Comparison of ENCODE assay signal across 13 cellular contexts in the genomic region with DNA sequence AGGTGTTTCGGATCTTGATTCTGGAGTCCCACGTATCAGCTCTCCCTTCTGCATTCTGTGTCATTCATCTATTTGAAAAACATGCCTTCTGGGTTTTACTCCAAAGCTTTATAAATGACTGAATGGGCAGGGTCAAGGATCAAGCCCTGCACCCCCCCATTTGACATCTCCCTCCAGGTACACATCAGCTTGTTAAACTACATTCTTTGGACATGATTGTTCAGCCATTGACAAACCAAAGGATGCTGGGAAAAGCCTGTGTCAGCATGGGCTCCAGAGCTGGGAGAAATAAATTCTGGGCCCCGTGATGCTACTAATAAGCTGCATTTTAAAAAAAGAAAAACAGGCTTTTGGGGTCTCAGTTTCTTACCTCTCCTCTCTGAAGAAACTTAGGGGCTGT.
"Had no signal": no experiment of that assay in that cellular context is flagged by ENCODE, and none has a peak within 500 bp of the region (broad histone marks: within the 10 kb centered on the region; RNA-seq: fewer than 3 reads in every experiment).

No MANE protein-coding gene starts in this region.

- H3K4me1 ChIP-seq: sigmoid colon had no signal

- H3K27ac ChIP-seq: esophagus squamous epithelium, neural progenitor cell, ovary, right atrium auricular region, sigmoid colon, skin epidermis had no signal

- H3K27me3 ChIP-seq: ovary, right atrium auricular region, sigmoid colon had no signal

- H3K36me3 ChIP-seq: esophagus squamous epithelium, neural progenitor cell, ovary, right atrium auricular region, sigmoid colon had no signal

- H3K9me3 ChIP-seq: esophagus squamous epithelium, ovary, right atrium auricular region, sigmoid colon had no signal

- ATAC-seq: effector memory CD8-positive, alpha-beta T cell; natural killer cell had no signal

- H3K4me3 ChIP-seq: esophagus squamous epithelium, neural progenitor cell, ovary, right atrium auricular region, sigmoid colon, skin epidermis had no signal

- DNase-seq: effector memory CD8-positive, alpha-beta T cell; esophagus squamous epithelium; foreskin fibroblast; hippocampal formation; natural killer cell; nucleus accumbens; ovary; sigmoid colon; stimulated activated naive CD4-positive, alpha-beta T cell treated with Interleukin-2 at 50 U/mL for 16 hours; trophoblast cell had no signal
